Comparison of ENCODE assay signal across 8 cellular contexts in the genomic region with DNA sequence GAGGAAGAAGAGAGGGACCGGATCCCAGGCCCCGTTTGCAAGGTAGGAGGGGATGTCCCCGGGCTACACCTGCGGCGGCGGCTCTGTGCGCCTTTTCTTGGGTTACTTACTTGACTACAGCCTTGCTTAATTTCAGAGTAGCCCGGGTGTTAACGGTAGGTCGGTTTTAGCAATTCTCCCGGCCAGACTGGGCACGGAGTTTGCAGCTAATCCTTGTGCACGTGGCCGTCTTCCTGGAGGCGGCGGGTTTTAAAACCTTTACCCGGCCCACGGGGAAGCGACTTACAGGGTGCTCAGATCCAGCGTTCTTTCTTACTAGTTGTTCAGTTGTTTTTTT. TPM values are rescaled to one million over a fixed set of nuclear protein-coding genes. Genes with fewer than 3 reads are reported as not detected.
DNase-seq lines count a peak whose midpoint lies in the region; ATAC-seq and TF ChIP-seq lines count a peak whose summit lies in the region.

No MANE protein-coding gene starts in this region.

- no peaks in the 10 kb centered on the region for H3K27me3 Mint-ChIP-seq in CD4-positive, alpha-beta memory T cell

- TF ChIP-seq CTCF in gastrocnemius medialis (IDR thresholded peaks at IDR 0.05 in 4 of 5, conservative IDR thresholded peaks at IDR 0.05 in 1 of 5): no peak

- POLR2A ChIA-PET in CD4-positive, alpha-beta memory T cell (lab: Charles Lee; ENCODE audit: partially characterized antibody): interaction anchor here (0.8 to 5.4 kb wide), 12 partner anchors 8 to 1960 kb away, joined by 3 to 169 read pairs (median 3); partner anchors contain the start of genes DNAJC21, NADK2 and TTC23L

- H3K36me3 Mint-ChIP-seq in CD4-positive, alpha-beta memory T cell: peaks cover 19 to 31% of the 10 kb centered on the region in 2 donors

- under 1% methylated on average over 20 of the region's 20 CpGs for WGBS in HUES64

- ATAC-seq in GM19467 (IDR thresholded peaks at IDR 0.05; ENCODE audit: unreplicated experiment): peak; percentile 11
- ATAC-seq in gastrocnemius medialis: peak; percentile 21 to 46
- no peak for ATAC-seq in HG02623 (IDR thresholded peaks at IDR 0.05; ENCODE audit: unreplicated experiment)

- intact Hi-C loops in CD4-positive, alpha-beta memory T cell (cut with micrococcal nuclease): loop anchor here (1.0 to 5.0 kb wide), 6 partner anchors 8 to 1474 kb away; partner anchors contain the start of genes AMACR, DNAJC21, SKP2 and TARS1
- intact Hi-C loops in gastrocnemius medialis (cut with DNase I; ENCODE audit: low total_unique reads): loop anchor here (1.0 to 5.0 kb wide), 2 partner anchors 13 to 909 kb away; partner anchors contain the start of genes AMACR and DNAJC21

- CTCF ChIA-PET in CD4-positive, alpha-beta memory T cell (lab: Charles Lee; ENCODE audit: partially characterized antibody): interaction anchor here (0.7 to 4.0 kb wide), 9 partner anchors 8 to 79 kb away, joined by 3 to 33 read pairs (median 3); partner anchors contain the start of genes DNAJC21 and TTC23L

- no peaks in the 10 kb centered on the region for H3K9me3 ChIP-seq in CD4-positive, alpha-beta memory T cell (ENCODE audit: control insufficient read depth in 1 of 2, low read length in 2 of 2)
- H3K9me3 ChIP-seq in HUES64 (ENCODE audit: insufficient read depth, low read depth, low read length): no peaks in the 10 kb centered on the region
- H3K9me3 ChIP-seq in gastrocnemius medialis: no peaks in the 10 kb centered on the region

- no peak for TF ChIP-seq POLR2A in gastrocnemius medialis (IDR thresholded peaks at IDR 0.05)

- peak overlapping the region; percentile 99 for H3K9ac ChIP-seq in HUES64 (ENCODE audit: low read depth, low read length)

- peaks cover 19 to 37% (median 25%) of the 10 kb centered on the region in 4 donors for H3K4me1 Mint-ChIP-seq in CD4-positive, alpha-beta memory T cell

- peak overlapping the region; percentile 75 for H3K27ac ChIP-seq in CD4-positive, alpha-beta memory T cell (ENCODE audit: low read depth, low read length)
- H3K27ac ChIP-seq in HUES64 (ENCODE audit: low read depth, low read length) (peak overlapping the region; percentile 90), epithelial cell of prostate (peak overlapping the region; percentile 74), gastrocnemius medialis (peak overlapping the region; percentile 78 to 92 (median 84))

- no peak for DNase-seq in CD4-positive, alpha-beta memory T cell
- DNase-seq in epithelial cell of prostate (ENCODE audit: low read depth, low spot score): no peak
- DNase-seq in gastrocnemius medialis: no peak
- DNase-seq in effector CD8-positive, alpha-beta T cell (lab: John Stamatoyannopoulos, UW): no peak
- DNase-seq in NCI-H774 (lab: John Stamatoyannopoulos, UW): no peak

- in situ Hi-C loops in gastrocnemius medialis (cut with MboI; ENCODE audit: low sequenced_read_pairs in 4 of 4): loop anchor here in 2 of 4 donors (25.0 kb wide), 1 partner anchor 904 kb away; the partner anchor contains the start of gene AMACR (in 2 of the 2)

- peaks cover 40% of the 10 kb centered on the region for H3K4me1 ChIP-seq in CD4-positive, alpha-beta memory T cell (ENCODE audit: insufficient read depth, low read length)
- H3K4me1 ChIP-seq in HUES64 (ENCODE audit: insufficient read depth, low read length) (peaks cover 14% of the 10 kb centered on the region), gastrocnemius medialis (peaks cover 20 to 23% of the 10 kb centered on the region in 2 donors)

- H3K27ac Mint-ChIP-seq in CD4-positive, alpha-beta memory T cell: no peak overlapping the region

- H3K4me3 Mint-ChIP-seq in CD4-positive, alpha-beta memory T cell: no peak overlapping the region

- H3K4me3 ChIP-seq in CD4-positive, alpha-beta memory T cell (ENCODE audit: low read length in 2 of 2): peak overlapping the region; percentile 54 to 95
- H3K4me3 ChIP-seq in HUES64 (ENCODE audit: low read length) (peak overlapping the region; percentile 96), gastrocnemius medialis (peak overlapping the region; percentile 74 to 96 (median 88))

- peaks cover 21% of the 10 kb centered on the region for H3K36me3 ChIP-seq in CD4-positive, alpha-beta memory T cell (ENCODE audit: insufficient read depth, low read length)
- H3K36me3 ChIP-seq in HUES64 (ENCODE audit: insufficient read depth, low read length) (peaks cover 60% of the 10 kb centered on the region), gastrocnemius medialis (peaks cover 0 to 31% of the 10 kb centered on the region in 2 donors)

- no peaks in the 10 kb centered on the region for H3K27me3 ChIP-seq in CD4-positive, alpha-beta memory T cell (ENCODE audit: insufficient read depth, low read length)
- no peaks in the 10 kb centered on the region for H3K27me3 ChIP-seq in HUES64 (ENCODE audit: insufficient read depth, low read length)
- H3K27me3 ChIP-seq in gastrocnemius medialis: no peaks in the 10 kb centered on the region

- no peaks in the 10 kb centered on the region for H3K9me3 Mint-ChIP-seq in CD4-positive, alpha-beta memory T cell

RNA-seq across cellular contexts. Expression of gene BRIX1, which starts 0.3 kb away (rescaled TPM):
- total RNA-seq in CD4-positive, alpha-beta memory T cell: 10 to 100 TPM; 27.1 to 30.9 TPM
- polyA plus RNA-seq in CD4-positive, alpha-beta memory T cell: 10 to 100 TPM; 50.2 to 63.9 TPM
- 67.7 TPM for polyA plus RNA-seq in HUES64 (2013, experiment 1 of 2)
- polyA plus RNA-seq in HUES64 (2013, experiment 2 of 2): 58.5 TPM
- 10 to 100 TPM in 3 of 4 donors, 1 to 10 TPM in 1; 9.2 to 15.7 (median 12.0) TPM for total RNA-seq in gastrocnemius medialis

RNA-seq across cellular contexts. Expression of gene RAD1, which starts 0.5 kb away (rescaled TPM):
- total RNA-seq in CD4-positive, alpha-beta memory T cell: 10 to 100 TPM; 22.7 to 26.3 TPM
- 10 to 100 TPM; 16.2 to 21.8 TPM for polyA plus RNA-seq in CD4-positive, alpha-beta memory T cell
- polyA plus RNA-seq in HUES64 (2013, experiment 1 of 2): 38.9 TPM
- polyA plus RNA-seq in HUES64 (2013, experiment 2 of 2): 38.1 TPM
- 10 to 100 TPM in 3 of 4 donors, 1 to 10 TPM in 1; 7.8 to 21.2 (median 18.1) TPM for total RNA-seq in gastrocnemius medialis

RNA-seq across cellular contexts. Expression of gene DNAJC21, which starts 13.5 kb away (rescaled TPM):
- total RNA-seq in CD4-positive, alpha-beta memory T cell: 10 to 100 TPM; 63.7 to 67.9 TPM
- 10 to 100 TPM; 10.1 to 29.9 TPM for polyA plus RNA-seq in CD4-positive, alpha-beta memory T cell
- polyA plus RNA-seq in HUES64 (2013, experiment 1 of 2): 38.5 TPM
- polyA plus RNA-seq in HUES64 (2013, experiment 2 of 2): 45.8 TPM
- total RNA-seq in gastrocnemius medialis: 10 to 100 TPM; 40.9 to 81.7 (median 74.7) TPM
